ENCODE assay signal across 1 cellular context in genomic region chr1:24692351-24692980, GRCh38.
TF ChIP-seq lines count a peak whose summit lies in the region.

No MANE protein-coding gene starts in this region.

TF ChIP-seq in endothelial cell of umbilical vein, 7 proteins besides CTCF, POLR2A, EP300 and RAD21:
- TF ChIP-seq EZH2 (IDR thresholded peaks at IDR 0.05; ENCODE audit: borderline replicate concordance, low read depth, low read length, severe bottlenecking) (no peak), FOS (IDR thresholded peaks at IDR 0.05; ENCODE audit: borderline replicate concordance, insufficient read depth, low read length) (no peak), POLR2AphosphoS5 (IDR thresholded peaks at IDR 0.05; ENCODE audit: insufficient read depth, low read depth, low read length) (no peak)
